ENCODE assay signal across 1 cellular context in the genomic region with DNA sequence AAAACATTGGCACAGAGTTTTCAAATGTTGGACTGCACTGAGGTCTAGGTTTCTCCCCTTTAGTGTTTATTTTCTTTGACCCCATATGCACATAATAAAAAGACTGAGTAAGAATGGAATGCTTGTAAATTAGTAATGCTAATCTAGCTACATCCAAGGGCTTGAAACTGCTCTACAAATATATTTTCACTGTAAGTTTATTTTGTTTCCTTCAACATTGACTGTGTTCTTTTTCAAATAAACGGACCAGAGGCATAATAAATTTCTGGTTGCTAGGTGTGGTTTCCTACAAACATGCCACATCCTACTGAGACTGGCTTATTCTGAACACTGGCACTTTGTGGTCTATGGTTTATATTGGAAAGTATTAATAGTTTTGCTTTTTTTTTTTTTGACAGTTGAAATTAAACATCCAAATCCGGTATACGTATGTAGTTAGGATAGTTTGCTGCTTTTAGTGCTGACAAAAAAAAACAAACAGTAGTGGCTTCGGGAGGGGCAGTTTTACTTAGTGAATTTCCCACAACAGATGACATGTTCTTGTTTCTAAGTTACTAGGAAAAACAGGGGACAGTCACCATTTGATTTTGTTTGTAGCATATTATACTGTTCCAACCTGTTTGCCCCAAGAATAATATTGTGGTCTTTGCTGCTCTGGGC.
A peak's percentile ranks its signal among the peaks of the same experiment; 100 is the strongest.
TF ChIP-seq lines count a peak whose summit lies in the region.

No MANE protein-coding gene starts in this region.

TF ChIP-seq in HEK293, 187 proteins besides CTCF, POLR2A, EP300 and RAD21 (continued from another document):
- TF ChIP-seq, protein P1, sequence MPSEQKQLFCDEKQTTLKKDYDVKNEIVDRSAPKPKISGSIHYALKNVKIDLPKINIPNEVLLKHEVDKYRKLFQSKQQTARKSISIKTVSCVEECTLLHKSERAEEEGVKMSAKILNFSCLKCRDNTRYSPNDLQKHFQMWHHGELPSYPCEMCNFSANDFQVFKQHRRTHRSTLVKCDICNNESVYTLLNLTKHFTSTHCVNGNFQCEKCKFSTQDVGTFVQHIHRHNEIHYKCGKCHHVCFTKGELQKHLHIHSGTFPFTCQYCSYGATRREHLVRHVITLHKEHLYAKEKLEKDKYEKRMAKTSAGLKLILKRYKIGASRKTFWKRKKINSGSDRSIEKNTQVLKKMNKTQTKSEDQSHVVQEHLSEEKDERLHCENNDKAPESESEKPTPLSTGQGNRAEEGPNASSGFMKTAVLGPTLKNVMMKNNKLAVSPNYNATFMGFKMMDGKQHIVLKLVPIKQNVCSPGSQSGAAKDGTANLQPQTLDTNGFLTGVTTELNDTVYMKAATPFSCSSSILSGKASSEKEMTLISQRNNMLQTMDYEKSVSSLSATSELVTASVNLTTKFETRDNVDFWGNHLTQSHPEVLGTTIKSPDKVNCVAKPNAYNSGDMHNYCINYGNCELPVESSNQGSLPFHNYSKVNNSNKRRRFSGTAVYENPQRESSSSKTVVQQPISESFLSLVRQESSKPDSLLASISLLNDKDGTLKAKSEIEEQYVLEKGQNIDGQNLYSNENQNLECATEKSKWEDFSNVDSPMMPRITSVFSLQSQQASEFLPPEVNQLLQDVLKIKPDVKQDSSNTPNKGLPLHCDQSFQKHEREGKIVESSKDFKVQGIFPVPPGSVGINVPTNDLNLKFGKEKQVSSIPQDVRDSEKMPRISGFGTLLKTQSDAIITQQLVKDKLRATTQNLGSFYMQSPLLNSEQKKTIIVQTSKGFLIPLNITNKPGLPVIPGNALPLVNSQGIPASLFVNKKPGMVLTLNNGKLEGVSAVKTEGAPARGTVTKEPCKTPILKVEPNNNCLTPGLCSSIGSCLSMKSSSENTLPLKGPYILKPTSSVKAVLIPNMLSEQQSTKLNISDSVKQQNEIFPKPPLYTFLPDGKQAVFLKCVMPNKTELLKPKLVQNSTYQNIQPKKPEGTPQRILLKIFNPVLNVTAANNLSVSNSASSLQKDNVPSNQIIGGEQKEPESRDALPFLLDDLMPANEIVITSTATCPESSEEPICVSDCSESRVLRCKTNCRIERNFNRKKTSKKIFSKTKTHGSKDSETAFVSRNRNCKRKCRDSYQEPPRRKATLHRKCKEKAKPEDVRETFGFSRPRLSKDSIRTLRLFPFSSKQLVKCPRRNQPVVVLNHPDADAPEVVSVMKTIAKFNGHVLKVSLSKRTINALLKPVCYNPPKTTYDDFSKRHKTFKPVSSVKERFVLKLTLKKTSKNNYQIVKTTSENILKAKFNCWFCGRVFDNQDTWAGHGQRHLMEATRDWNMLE (tag by site-specific recombination; conservative IDR thresholded peaks at IDR 0.05; ENCODE audit: low read depth): no peak
- TF ChIP-seq KLF7 (tag by site-specific recombination; IDR thresholded peaks at IDR 0.05; ENCODE audit: borderline replicate concordance): peak; percentile 86
